In genomic region chr11:96155627-96156378, GRCh38 we compare ENCODE assay signal across 8 cellular contexts.
DNase-seq lines count a peak whose midpoint lies in the region; ATAC-seq, FAIRE-seq and TF ChIP-seq lines count a peak whose summit lies in the region.

No MANE protein-coding gene starts in this region.

- H3K9me3 Mint-ChIP-seq in activated CD4-positive, alpha-beta T cell treated with anti-CD3 and anti-CD28 coated beads, Interleukin-2, amount 10 ng/mL, durations not matched to agents 7 days and 5 days = no peaks in the 10 kb centered on the region

- H3K4me3 ChIP-seq in endothelial cell of umbilical vein (replicated peaks in 1 of 3; ENCODE audit: insufficient read depth in 1 of 3, low read depth in 1 of 3, low read length in 3 of 3) (no peak overlapping the region), mucosa of rectum (ENCODE audit: low read length in 2 of 2) (peak overlapping the region; percentile 10 to 16), OCI-LY7 (ENCODE audit: low read depth, low read length, poor library complexity, severe bottlenecking) (no peak overlapping the region)

- H3K36me3 Mint-ChIP-seq in activated CD4-positive, alpha-beta T cell treated with anti-CD3 and anti-CD28 coated beads, Interleukin-2, amount 10 ng/mL, durations not matched to agents 7 days and 5 days (ENCODE audit: low read depth) = peaks cover 8% of the 10 kb centered on the region

- H3K9me2 ChIP-seq in OCI-LY7 (ENCODE audit: insufficient read depth, low read length) = no peaks in the 10 kb centered on the region

- H3K9me3 ChIP-seq in endothelial cell of umbilical vein (replicated peaks; ENCODE audit: control insufficient read depth, insufficient read depth, low read length) (no peaks in the 10 kb centered on the region), mucosa of rectum (ENCODE audit: control insufficient read depth in 2 of 2, low read length in 2 of 2) (no peaks in the 10 kb centered on the region), OCI-LY7 (ENCODE audit: low read length) (no peaks in the 10 kb centered on the region)

- POLR2A ChIA-PET in activated CD4-positive, alpha-beta T cell treated with anti-CD3 and anti-CD28 coated beads, Interleukin-2, amount 10 ng/mL, durations not matched to agents 7 days and 5 days (lab: Charles Lee) = interaction anchor here (0.6 kb wide), 2 partner anchors 99 to 234 kb away, joined by 3 to 4 read pairs; no protein-coding TSS in a partner anchor
- POLR2A ChIA-PET in endothelial cell of umbilical vein (lab: Charles Lee) = interaction anchor here (0.7 to 1.7 kb wide), 3 partner anchors 13 to 366 kb away, joined by 3 to 8 read pairs (median 6); partner anchors contain the start of genes FAM76B and MAML2
- POLR2A ChIA-PET in OCI-LY7 (lab: Charles Lee) = interaction anchor here (0.5 to 0.6 kb wide), 2 partner anchors 11 to 269 kb away, joined by 3 to 5 read pairs; no protein-coding TSS in a partner anchor

- H3K9me1 ChIP-seq in endothelial cell of umbilical vein (replicated peaks; ENCODE audit: control insufficient read depth, extremely low read depth, insufficient read depth, low read length) = no peaks in the 10 kb centered on the region

- dilution Hi-C loops in endothelial cell of umbilical vein (cut with MboI; ENCODE audit: extremely low pct_ligation_motif_present, low sequenced_read_pairs) = no loop called here

- TF ChIP-seq POLR2A in endothelial cell of umbilical vein (IDR thresholded peaks at IDR 0.05; ENCODE audit: low read depth, low read length) = no peak

- H3K4me1 ChIP-seq in endothelial cell of umbilical vein (ENCODE audit: control insufficient read depth, extremely low read depth, insufficient read depth, low read length) = peaks cover 38% of the 10 kb centered on the region
- peaks cover 13 to 22% of the 10 kb centered on the region in 2 donors for H3K4me1 ChIP-seq in mucosa of rectum (ENCODE audit: control insufficient read depth in 2 of 2, insufficient read depth in 2 of 2, low read length in 2 of 2)
- peaks cover 6% of the 10 kb centered on the region for H3K4me1 ChIP-seq in OCI-LY7 (ENCODE audit: insufficient read depth, low read length, poor library complexity, severe bottlenecking)

- FAIRE-seq in endothelial cell of umbilical vein (lab: Jason Lieb, UNC) = peak; percentile 92

- intact Hi-C loops in endothelial cell of umbilical vein (cut with micrococcal nuclease) = loop anchor here (1.0 to 2.0 kb wide), 6 partner anchors 72 to 231 kb away; partner anchors contain the start of genes MAML2 and MTMR2
- intact Hi-C loops in OCI-LY7 (cut with micrococcal nuclease; ENCODE audit: unreplicated experiment) = no loop called here

- peaks cover 49% of the 10 kb centered on the region for H3K4me1 Mint-ChIP-seq in activated CD4-positive, alpha-beta T cell treated with anti-CD3 and anti-CD28 coated beads, Interleukin-2, amount 10 ng/mL, durations not matched to agents 7 days and 5 days

- peak; percentile 90 for DNase-seq in COLO829 (ENCODE audit: low spot score)
- no peak for DNase-seq in activated CD4-positive, alpha-beta T cell treated with anti-CD3 and anti-CD28 coated beads, Interleukin-2, amount 10 ng/mL, durations not matched to agents 7 days and 5 days
- DNase-seq in endothelial cell of umbilical vein (ENCODE audit: low read depth, low spot score) = peak; percentile 92
- peak; percentile 54 to 74 for DNase-seq in stimulated activated CD8-positive, alpha-beta memory T cell treated with anti-CD3 and anti-CD28 coated beads, Interleukin-7, amount 100 ng/mL, for 48 hours (ENCODE audit: extremely low read depth in 1 of 2, low read depth in 1 of 2)
- DNase-seq in OCI-LY7 (ENCODE audit: low spot score) = no peak

- H3K27ac Mint-ChIP-seq in activated CD4-positive, alpha-beta T cell treated with anti-CD3 and anti-CD28 coated beads, Interleukin-2, amount 10 ng/mL, durations not matched to agents 7 days and 5 days = peak overlapping the region; percentile 91

- no peaks in the 10 kb centered on the region for H3K27me3 Mint-ChIP-seq in activated CD4-positive, alpha-beta T cell treated with anti-CD3 and anti-CD28 coated beads, Interleukin-2, amount 10 ng/mL, durations not matched to agents 7 days and 5 days

- H3K27ac ChIP-seq in endothelial cell of umbilical vein (ENCODE audit: insufficient read depth, low read depth, low read length) = peak overlapping the region; percentile 93
- peak overlapping the region; percentile 75 to 81 for H3K27ac ChIP-seq in mucosa of rectum (ENCODE audit: low read depth in 2 of 2, low read length in 2 of 2)
- no peak overlapping the region for H3K27ac ChIP-seq in OCI-LY7 (ENCODE audit: low read depth, low read length, poor library complexity, severe bottlenecking)

- H3K27me3 ChIP-seq in endothelial cell of umbilical vein (ENCODE audit: control insufficient read depth in 2 of 2, insufficient read depth in 2 of 2, low read length in 2 of 2) (no peaks in the 10 kb centered on the region), mucosa of rectum (ENCODE audit: control insufficient read depth in 2 of 2, insufficient read depth in 2 of 2, low read length in 2 of 2) (no peaks in the 10 kb centered on the region)

- peak overlapping the region; percentile 28 for H2AFZ ChIP-seq in endothelial cell of umbilical vein (ENCODE audit: low read depth, low read length)
- H2AFZ ChIP-seq in OCI-LY7 (ENCODE audit: low read length) = no peak overlapping the region

- no peak overlapping the region for H3K4me3 Mint-ChIP-seq in activated CD4-positive, alpha-beta T cell treated with anti-CD3 and anti-CD28 coated beads, Interleukin-2, amount 10 ng/mL, durations not matched to agents 7 days and 5 days

- no peaks in the 10 kb centered on the region for H3K79me2 ChIP-seq in endothelial cell of umbilical vein (ENCODE audit: control insufficient read depth, insufficient read depth, low read length)
- no peaks in the 10 kb centered on the region for H3K79me2 ChIP-seq in OCI-LY7 (ENCODE audit: insufficient read depth, low read depth, low read length)

- no peaks in the 10 kb centered on the region for H4K20me1 ChIP-seq in endothelial cell of umbilical vein (replicated peaks; ENCODE audit: control insufficient read depth, extremely low read depth, insufficient read depth, low read length)
- no peaks in the 10 kb centered on the region for H4K20me1 ChIP-seq in OCI-LY7 (ENCODE audit: insufficient read depth, low read length)

- H3K4me2 ChIP-seq in endothelial cell of umbilical vein (ENCODE audit: insufficient read depth, low read length) (peak overlapping the region; percentile 56), OCI-LY7 (ENCODE audit: low read length) (no peak overlapping the region)

- ATAC-seq in GM19467 (IDR thresholded peaks at IDR 0.05; ENCODE audit: unreplicated experiment) (peak; percentile 55), HG03575 (IDR thresholded peaks at IDR 0.05; ENCODE audit: extremely low read depth, insufficient number of reproducible peaks, low FRiP score, unreplicated experiment) (peak; percentile 36)

- BruUV-seq in endothelial cell of umbilical vein (replicated peaks; lab: Mats Ljungman, UMichigan) (no TSS peak), OCI-LY7 (replicated peaks; lab: Mats Ljungman, UMichigan) (no TSS peak)

- H3K9ac ChIP-seq in endothelial cell of umbilical vein (replicated peaks; ENCODE audit: extremely low read depth, insufficient read depth, low read length) (peak overlapping the region; percentile 79), mucosa of rectum (ENCODE audit: low read depth in 1 of 2, low read length in 2 of 2) (peak overlapping the region in 1 of 2 donors; percentile 36)

- H3K36me3 ChIP-seq in endothelial cell of umbilical vein (ENCODE audit: control insufficient read depth in 2 of 2, extremely low read depth in 1 of 2, insufficient read depth in 2 of 2, low read length in 2 of 2) = no peaks in the 10 kb centered on the region
- H3K36me3 ChIP-seq in mucosa of rectum (ENCODE audit: control insufficient read depth in 2 of 2, insufficient read depth in 2 of 2, low read length in 2 of 2) = no peaks in the 10 kb centered on the region
- no peaks in the 10 kb centered on the region for H3K36me3 ChIP-seq in OCI-LY7 (ENCODE audit: insufficient read depth, low read length)

- CTCF ChIA-PET in activated CD4-positive, alpha-beta T cell treated with anti-CD3 and anti-CD28 coated beads, Interleukin-2, amount 10 ng/mL, durations not matched to agents 7 days and 5 days (lab: Charles Lee) = interaction anchor here (0.5 to 1.4 kb wide), 9 partner anchors 8 to 453 kb away, joined by 3 to 5 read pairs (median 3); no protein-coding TSS in a partner anchor
- CTCF ChIA-PET in endothelial cell of umbilical vein (lab: Charles Lee) = interaction anchor here (0.6 to 2.0 kb wide), 35 partner anchors 11 to 326 kb away, joined by 3 to 12 read pairs (median 4); partner anchors contain the start of genes CCDC82 and JRKL
- CTCF ChIA-PET in OCI-LY7 (lab: Charles Lee; ENCODE audit: unreplicated experiment) = interaction anchor here (1.0 kb wide), 1 partner anchor 187 kb away, joined by 3 read pairs; the partner anchor contains the start of gene MAML2

- TF ChIP-seq CTCF in endothelial cell of umbilical vein (IDR thresholded peaks at IDR 0.05; ENCODE audit: extremely low read depth in 1 of 2, insufficient read depth in 1 of 2, low read depth in 1 of 2, low read length in 2 of 2) = peak; percentile 29 to 30
- TF ChIP-seq CTCF in OCI-LY7 (conservative IDR thresholded peaks at IDR 0.05; ENCODE audit: low read length) = no peak

TF ChIP-seq in endothelial cell of umbilical vein, 7 proteins besides CTCF, POLR2A, EP300 and RAD21:
- TF ChIP-seq MAX (IDR thresholded peaks at IDR 0.05; ENCODE audit: insufficient read depth, insufficient read length) (peak; percentile 70), JUN (IDR thresholded peaks at IDR 0.05; ENCODE audit: borderline replicate concordance, insufficient read depth, insufficient read length, low read depth) (peak; percentile 7), EZH2 (IDR thresholded peaks at IDR 0.05; ENCODE audit: borderline replicate concordance, low read depth, low read length, severe bottlenecking) (no peak), MYC (IDR thresholded peaks at IDR 0.05; ENCODE audit: low read depth, low read length) (peak; percentile 39), GATA2 (IDR thresholded peaks at IDR 0.05; ENCODE audit: insufficient read depth, insufficient read length, low read depth, low read length) (no peak), FOS (IDR thresholded peaks at IDR 0.05; ENCODE audit: borderline replicate concordance, insufficient read depth, low read length) (no peak), POLR2AphosphoS5 (IDR thresholded peaks at IDR 0.05; ENCODE audit: insufficient read depth, low read depth, low read length) (no peak)

Comparison
In these comparisons a context has a peak if more than half of its experiments do, and no peak if none do; other contexts are left out.
1. DNase-seq: peak in COLO829 (single experiment), endothelial cell of umbilical vein (single experiment) and stimulated activated CD8-positive, alpha-beta memory T cell treated with anti-CD3 and anti-CD28 coated beads, Interleukin-7, amount 100 ng/mL, for 48 hours (2 of 2); none in activated CD4-positive, alpha-beta T cell treated with anti-CD3 and anti-CD28 coated beads, Interleukin-2, amount 10 ng/mL, durations not matched to agents 7 days and 5 days (single experiment) and OCI-LY7 (single experiment).
2. H3K4me3 ChIP-seq: peak in mucosa of rectum (2 of 2); none in endothelial cell of umbilical vein (0 of 3) and OCI-LY7 (single experiment).